Comparison of ENCODE assay signal across 28 cellular contexts in the genomic region with DNA sequence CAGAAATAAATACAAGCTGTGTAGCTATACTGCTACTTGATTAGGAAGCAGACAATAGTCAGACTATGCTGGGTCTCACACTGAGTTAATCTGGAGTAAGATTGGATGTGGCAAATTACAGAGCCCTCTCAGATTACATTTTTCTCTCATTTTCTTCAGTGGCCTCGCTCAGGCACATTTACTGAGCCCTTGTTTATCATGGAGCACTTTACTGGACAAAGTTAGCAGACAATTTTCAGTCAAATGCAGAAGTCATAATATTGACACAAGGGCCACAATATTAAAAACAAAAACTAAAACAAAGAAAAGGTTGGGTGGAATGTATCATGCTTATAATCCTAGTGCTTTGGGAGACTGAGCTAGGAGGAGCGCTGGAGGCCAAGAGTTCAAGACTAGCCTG.
"Had no signal": no experiment of that assay in that cellular context is flagged by ENCODE, and none has a peak within 500 bp of the region (broad histone marks: within the 10 kb centered on the region; RNA-seq: fewer than 3 reads in every experiment).

No MANE protein-coding gene starts in this region.

- DNase-seq: stimulated activated CD4-positive, alpha-beta T cell treated with anti-CD3 and anti-CD28 coated beads, Interleukin-2, amount 100 ng/mL, for 48 hours; stimulated activated CD4-positive, alpha-beta T cell treated with anti-CD3 and anti-CD28 coated beads, Interleukin-4, amount 100 ng/mL, for 1 hour; stimulated activated CD4-positive, alpha-beta T cell treated with anti-CD3 and anti-CD28 coated beads, Interleukin-4, amount 100 ng/mL, for 24 hours; stimulated activated CD4-positive, alpha-beta T cell treated with anti-CD3 and anti-CD28 coated beads, Interleukin-4, amount 100 ng/mL, for 4 hours; stimulated activated CD8-positive, alpha-beta memory T cell treated with anti-CD3 and anti-CD28 coated beads, Interleukin-4, amount 100 ng/mL, for 48 hours; stimulated activated naive B cell treated with anti-CD40 and anti-IgM and Interleukin-4, amounts not matched to agents 10 μg/mL and 1 μg/mL and 100 μg/mL, for 72 hours; stimulated activated naive CD4-positive, alpha-beta T cell; stimulated activated naive CD4-positive, alpha-beta T cell treated with Interleukin-2 at 50 U/mL for 16 hours; stimulated activated naive CD8-positive, alpha-beta T cell treated with anti-CD3 and anti-CD28 coated beads, Interleukin-15, amount 100 ng/mL, for 72 hours; stimulated activated naive CD8-positive, alpha-beta T cell treated with anti-CD3 and anti-CD28 coated beads, Interleukin-15, Interleukin-2, amounts not matched to agents 100 U/mL and 50 U/mL, for 24 hours; stomach; substantia nigra; testis; thyroid gland; tibial artery; trophoblast cell; upper lobe of left lung; upper lobe of right lung; uterus had no signal

- H3K27ac ChIP-seq: stomach, suprapubic skin, testis, thoracic aorta, thyroid gland, tibial artery, tibial nerve, upper lobe of left lung, upper lobe of right lung, uterus, vagina had no signal

- H3K4me3 ChIP-seq: stomach, suprapubic skin, testis, thoracic aorta, thyroid gland, tibial artery, tibial nerve, upper lobe of left lung, upper lobe of right lung, uterus, vagina had no signal

- ATAC-seq: stimulated activated effector memory CD8-positive, alpha-beta T cell treated with anti-CD3 and anti-CD28 coated beads, Interleukin-12 subunit alpha, Interleukin-12 subunit beta, amount 100 ng/mL, for 72 hours; stimulated activated memory B cell treated with anti-CD40 and anti-IgM and Interleukin-4, amounts not matched to agents 10 μg/mL and 1 μg/mL and 100 μg/mL, for 72 hours; stimulated activated naive B cell treated with anti-CD40 and anti-IgM and Interleukin-4, amounts not matched to agents 10 μg/mL and 1 μg/mL and 100 μg/mL, for 72 hours; stimulated activated naive CD8-positive, alpha-beta T cell treated with anti-CD3 and anti-CD28 coated beads, Interleukin-15, amount 100 ng/mL, for 72 hours; stimulated activated naive CD8-positive, alpha-beta T cell treated with anti-CD3 and anti-CD28 coated beads, Interleukin-15, Interleukin-2, amounts not matched to agents 100 U/mL and 50 U/mL, for 24 hours; upper lobe of right lung had no signal

- H3K27ac Mint-ChIP-seq: stimulated activated effector memory CD8-positive, alpha-beta T cell treated with anti-CD3 and anti-CD28 coated beads, Interleukin-12 subunit alpha, Interleukin-12 subunit beta, amount 100 ng/mL, for 72 hours; stimulated activated memory B cell treated with anti-CD40 and anti-IgM and Interleukin-4, amounts not matched to agents 10 μg/mL and 1 μg/mL and 100 μg/mL, for 72 hours; stimulated activated naive B cell treated with anti-CD40 and anti-IgM and Interleukin-4, amounts not matched to agents 10 μg/mL and 1 μg/mL and 100 μg/mL, for 72 hours; stimulated activated naive CD8-positive, alpha-beta T cell treated with anti-CD3 and anti-CD28 coated beads, Interleukin-15, amount 100 ng/mL, for 72 hours; stimulated activated naive CD8-positive, alpha-beta T cell treated with anti-CD3 and anti-CD28 coated beads, Interleukin-15, Interleukin-2, amounts not matched to agents 100 ng/mL and 50 ng/mL, for 24 hours; type B pancreatic cell had no signal

- H3K36me3 ChIP-seq: stomach, suprapubic skin, thoracic aorta, thyroid gland, tibial artery, tibial nerve, upper lobe of left lung, upper lobe of right lung, uterus, vagina had no signal

- H3K4me1 ChIP-seq: stomach, suprapubic skin, testis, thyroid gland, tibial artery, tibial nerve, upper lobe of left lung, upper lobe of right lung, uterus, vagina had no signal

- H3K4me1 Mint-ChIP-seq: stimulated activated effector memory CD8-positive, alpha-beta T cell treated with anti-CD3 and anti-CD28 coated beads, Interleukin-12 subunit alpha, Interleukin-12 subunit beta, amount 100 ng/mL, for 72 hours; stimulated activated memory B cell treated with anti-CD40 and anti-IgM and Interleukin-4, amounts not matched to agents 10 μg/mL and 1 μg/mL and 100 μg/mL, for 72 hours; stimulated activated naive B cell treated with anti-CD40 and anti-IgM and Interleukin-4, amounts not matched to agents 10 μg/mL and 1 μg/mL and 100 μg/mL, for 72 hours; stimulated activated naive CD8-positive, alpha-beta T cell treated with anti-CD3 and anti-CD28 coated beads, Interleukin-15, amount 100 ng/mL, for 72 hours had no signal

- H3K36me3 Mint-ChIP-seq: stimulated activated effector memory CD8-positive, alpha-beta T cell treated with anti-CD3 and anti-CD28 coated beads, Interleukin-12 subunit alpha, Interleukin-12 subunit beta, amount 100 ng/mL, for 72 hours; stimulated activated memory B cell treated with anti-CD40 and anti-IgM and Interleukin-4, amounts not matched to agents 10 μg/mL and 1 μg/mL and 100 μg/mL, for 72 hours; stimulated activated naive B cell treated with anti-CD40 and anti-IgM and Interleukin-4, amounts not matched to agents 10 μg/mL and 1 μg/mL and 100 μg/mL, for 72 hours; type B pancreatic cell had no signal

- H3K27me3 Mint-ChIP-seq: stimulated activated naive CD8-positive, alpha-beta T cell treated with anti-CD3 and anti-CD28 coated beads, Interleukin-15, amount 100 ng/mL, for 72 hours had no signal

- H3K27me3 ChIP-seq: stomach, suprapubic skin, testis, thyroid gland, tibial artery, tibial nerve, upper lobe of left lung, upper lobe of right lung, vagina had no signal

- H3K4me3 Mint-ChIP-seq: stimulated activated effector memory CD8-positive, alpha-beta T cell treated with anti-CD3 and anti-CD28 coated beads, Interleukin-12 subunit alpha, Interleukin-12 subunit beta, amount 100 ng/mL, for 72 hours; stimulated activated memory B cell treated with anti-CD40 and anti-IgM and Interleukin-4, amounts not matched to agents 10 μg/mL and 1 μg/mL and 100 μg/mL, for 72 hours; stimulated activated naive B cell treated with anti-CD40 and anti-IgM and Interleukin-4, amounts not matched to agents 10 μg/mL and 1 μg/mL and 100 μg/mL, for 72 hours; stimulated activated naive CD8-positive, alpha-beta T cell treated with anti-CD3 and anti-CD28 coated beads, Interleukin-15, amount 100 ng/mL, for 72 hours; stimulated activated naive CD8-positive, alpha-beta T cell treated with anti-CD3 and anti-CD28 coated beads, Interleukin-15, Interleukin-2, amounts not matched to agents 100 ng/mL and 50 ng/mL, for 24 hours; type B pancreatic cell had no signal

- H3K9me3 ChIP-seq: stomach, suprapubic skin, testis, thoracic aorta, thyroid gland, tibial artery, tibial nerve, upper lobe of left lung, upper lobe of right lung, uterus, vagina had no signal

- FAIRE-seq: urothelium cell line had no signal

- H3K9me3 Mint-ChIP-seq: stimulated activated effector memory CD8-positive, alpha-beta T cell treated with anti-CD3 and anti-CD28 coated beads, Interleukin-12 subunit alpha, Interleukin-12 subunit beta, amount 100 ng/mL, for 72 hours; stimulated activated memory B cell treated with anti-CD40 and anti-IgM and Interleukin-4, amounts not matched to agents 10 μg/mL and 1 μg/mL and 100 μg/mL, for 72 hours; stimulated activated naive B cell treated with anti-CD40 and anti-IgM and Interleukin-4, amounts not matched to agents 10 μg/mL and 1 μg/mL and 100 μg/mL, for 72 hours; stimulated activated naive CD8-positive, alpha-beta T cell treated with anti-CD3 and anti-CD28 coated beads, Interleukin-15, amount 100 ng/mL, for 72 hours; stimulated activated naive CD8-positive, alpha-beta T cell treated with anti-CD3 and anti-CD28 coated beads, Interleukin-15, Interleukin-2, amounts not matched to agents 100 ng/mL and 50 ng/mL, for 24 hours; type B pancreatic cell had no signal
